In genomic region chr1:10938741-10939417, GRCh38 we compare ENCODE assay signal across 22 cellular contexts.
"Had no signal": no experiment of that assay in that cellular context is flagged by ENCODE, and none has a peak within 500 bp of the region (broad histone marks: within the 10 kb centered on the region; RNA-seq: fewer than 3 reads in every experiment).

No MANE protein-coding gene starts in this region.

- H3K4me3 ChIP-seq: hepatocyte, neural progenitor cell, thoracic aorta had no signal

- H3K36me3 ChIP-seq: left ventricle myocardium inferior, neural progenitor cell, spleen, thoracic aorta had no signal

- DNase-seq: activated CD4-positive, alpha-beta T cell treated with anti-CD3 and anti-CD28 coated beads for 1 hour; activated CD4-positive, alpha-beta T cell treated with anti-CD3 and anti-CD28 coated beads, Interleukin-2, amount 50 U/mL, for 4 hours; activated CD8-positive, alpha-beta memory T cell treated with anti-CD3 and anti-CD28 coated beads, Interleukin-2, amount 50 U/mL, for 4 hours; activated effector memory CD4-positive, alpha-beta T cell treated with anti-CD3 and anti-CD28 coated beads, Interleukin-2, amount 50 U/mL, for 16 hours; activated naive CD4-positive, alpha-beta T cell treated with anti-CD3 and anti-CD28 coated beads, Interleukin-2, amount 50 U/mL, for 16 hours; activated T-cell treated with anti-CD3 and anti-CD28 coated beads, Interleukin-2, amount 50 U/mL, for 48 hours; anterior cingulate cortex; effector CD4-positive, alpha-beta T cell; foreskin keratinocyte; immature natural killer cell; left ventricle myocardium inferior; naive thymus-derived CD8-positive, alpha-beta T cell; retina; spleen; stimulated activated CD4-positive, alpha-beta T cell treated with anti-CD3 and anti-CD28 coated beads, Interleukin-4, amount 100 ng/mL, for 1 hour; T-helper 9 cell had no signal

- H3K36me3 Mint-ChIP-seq: brain; immature natural killer cell; naive thymus-derived CD8-positive, alpha-beta T cell; neural progenitor cell; type B pancreatic cell had no signal

- H3K9me3 ChIP-seq: left ventricle myocardium inferior, spleen, thoracic aorta had no signal

- H3K27ac Mint-ChIP-seq: neural progenitor cell, progenitor cell of endocrine pancreas, type B pancreatic cell had no signal

- H3K27ac ChIP-seq: foreskin keratinocyte, hepatocyte, left ventricle myocardium inferior, neural progenitor cell, thoracic aorta had no signal

- H3K4me3 Mint-ChIP-seq: neural progenitor cell, type B pancreatic cell had no signal

- H3K9ac ChIP-seq: neural progenitor cell had no signal

- H3K4me2 ChIP-seq: neural progenitor cell had no signal

- H3K4me1 ChIP-seq: foreskin keratinocyte had no signal

- H3K27me3 ChIP-seq: hepatocyte, neural progenitor cell had no signal

- ATAC-seq: foreskin keratinocyte had no signal

- H3K9me3 Mint-ChIP-seq: immature natural killer cell; naive thymus-derived CD8-positive, alpha-beta T cell; neural progenitor cell; type B pancreatic cell had no signal

- H2AFZ ChIP-seq: hepatocyte, neural progenitor cell had no signal
